8 cellular contexts compared by ENCODE assay signal in genomic region chrX:15750611-15751159, GRCh38. TPM values are rescaled to one million over a fixed set of nuclear protein-coding genes. Genes with fewer than 3 reads are reported as not detected.
DNase-seq lines count a peak whose midpoint lies in the region; ATAC-seq, FAIRE-seq and TF ChIP-seq lines count a peak whose summit lies in the region.
"Had no signal": no experiment of that assay in that cellular context is flagged by ENCODE, and none has a peak within 500 bp of the region (broad histone marks: within the 10 kb centered on the region; RNA-seq: fewer than 3 reads in every experiment).

No MANE protein-coding gene starts in this region.

- peak overlapping the region; percentile 96 for H3K27ac Mint-ChIP-seq in activated T-helper 2 cell treated with anti-CD3 and anti-CD28 coated beads, Interferon-gamma antibody, Interleukin-2, Interleukin-4, amounts not matched to agents 10 μg/mL and 5 μg/mL and 100 μg/mL, durations not matched to agents 14 hours and 24 hours and 36 hours

- peaks cover 44% of the 10 kb centered on the region for H3K4me1 Mint-ChIP-seq in activated T-helper 2 cell treated with anti-CD3 and anti-CD28 coated beads, Interferon-gamma antibody, Interleukin-2, Interleukin-4, amounts not matched to agents 10 μg/mL and 5 μg/mL and 100 μg/mL, durations not matched to agents 14 hours and 24 hours and 36 hours (ENCODE audit: low read depth)

- FAIRE-seq in urothelium cell line (lab: Jason Lieb, UNC), result no peak

- no peaks in the 10 kb centered on the region for H3K27me3 ChIP-seq in thoracic aorta (replicated peaks; ENCODE audit: insufficient read depth)

- peaks cover 22% of the 10 kb centered on the region for H3K36me3 Mint-ChIP-seq in activated T-helper 2 cell treated with anti-CD3 and anti-CD28 coated beads, Interferon-gamma antibody, Interleukin-2, Interleukin-4, amounts not matched to agents 10 μg/mL and 5 μg/mL and 100 μg/mL, durations not matched to agents 14 hours and 24 hours and 36 hours (ENCODE audit: low read depth)

- H3K4me3 Mint-ChIP-seq in activated T-helper 2 cell treated with anti-CD3 and anti-CD28 coated beads, Interferon-gamma antibody, Interleukin-2, Interleukin-4, amounts not matched to agents 10 μg/mL and 5 μg/mL and 100 μg/mL, durations not matched to agents 14 hours and 24 hours and 36 hours (ENCODE audit: low read depth), result peak overlapping the region; percentile 58

- no peaks in the 10 kb centered on the region for H3K36me3 ChIP-seq in thoracic aorta

- DNase-seq in LHCN-M2 (ENCODE audit: low read depth) (peak; percentile 33), lung microvascular endothelial cell (ENCODE audit: low read depth in 2 of 2) (peak; percentile 9 to 12), thoracic aorta (ENCODE audit: low spot score) (no peak), urothelium cell line (ENCODE audit: low spot score) (no peak)
- DNase-seq in activated T-helper 2 cell treated with anti-CD3 and anti-CD28 coated beads, Interferon-gamma antibody, Interleukin-2, Interleukin-4, amounts not matched to agents 10 μg/mL and 5 μg/mL and 100 μg/mL, durations not matched to agents 14 hours and 24 hours and 36 hours (ENCODE audit: low spot score), result peak; percentile 8
- DNase-seq in activated CD4-positive, CD25-positive, alpha-beta regulatory T cell treated with anti-CD3 and anti-CD28 coated beads, Interleukin-2, amount 50 U/mL, for 72 hours, result no peak
- DNase-seq: NCI-H1048 had no signal

- H3K9me3 ChIP-seq in thoracic aorta, result no peaks in the 10 kb centered on the region

- H3K27me3 Mint-ChIP-seq in activated T-helper 2 cell treated with anti-CD3 and anti-CD28 coated beads, Interferon-gamma antibody, Interleukin-2, Interleukin-4, amounts not matched to agents 10 μg/mL and 5 μg/mL and 100 μg/mL, durations not matched to agents 14 hours and 24 hours and 36 hours (ENCODE audit: low read depth), result no peaks in the 10 kb centered on the region

- ATAC-seq in thoracic aorta (ENCODE audit: insufficient number of reproducible peaks, low FRiP score, low read depth) (no peak), HG03039 (IDR thresholded peaks at IDR 0.05; ENCODE audit: unreplicated experiment) (no peak)

- peak overlapping the region; percentile 41 for H3K4me3 ChIP-seq in thoracic aorta

- H3K9me3 Mint-ChIP-seq in activated T-helper 2 cell treated with anti-CD3 and anti-CD28 coated beads, Interferon-gamma antibody, Interleukin-2, Interleukin-4, amounts not matched to agents 10 μg/mL and 5 μg/mL and 100 μg/mL, durations not matched to agents 14 hours and 24 hours and 36 hours, result no peaks in the 10 kb centered on the region

- peaks cover 15 to 30% of the 10 kb centered on the region in 2 donors for H3K4me1 ChIP-seq in thoracic aorta (ENCODE audit: control insufficient read depth in 1 of 2, low read depth in 2 of 2)

- intact Hi-C loops in activated T-helper 2 cell treated with anti-CD3 and anti-CD28 coated beads, Interferon-gamma antibody, Interleukin-2, Interleukin-4, amounts not matched to agents 10 μg/mL and 5 μg/mL and 100 μg/mL, durations not matched to agents 14 hours and 24 hours and 36 hours (cut with micrococcal nuclease), result loop anchor here (1.0 to 10.0 kb wide), 5 partner anchors 12 to 964 kb away; partner anchors contain the start of genes CA5B, CTPS2, SYAP1 and ZRSR2

- no peak for TF ChIP-seq CTCF in thoracic aorta (IDR thresholded peaks at IDR 0.05)

- H3K27ac ChIP-seq in thoracic aorta, result peak overlapping the region; percentile 77 to 84

RNA-seq across cellular contexts. Expression of gene CA5B, which starts 12.6 kb away (rescaled TPM):
- 18.4 and 29.7 TPM in 2 replicates for total RNA-seq in LHCN-M2 (2014; rRNA removed)
- polyA plus RNA-seq in LHCN-M2 (2012), result 6.8 TPM
- 5.2 and 8.0 TPM in 2 replicates for total RNA-seq in activated T-helper 2 cell treated with anti-CD3 and anti-CD28 coated beads, Interferon-gamma antibody, Interleukin-2, Interleukin-4, amounts not matched to agents 10 μg/mL and 5 μg/mL and 100 μg/mL, durations not matched to agents 14 hours and 24 hours and 36 hours
- 1.5 and 1.8 TPM in 2 replicates for total RNA-seq in lung microvascular endothelial cell
- 10 to 100 TPM; 29.1 to 32.1 TPM for total RNA-seq in thoracic aorta

RNA-seq across cellular contexts. Expression of gene ZRSR2, which starts 39.6 kb away (rescaled TPM):
- 2.6 and 3.8 TPM in 2 replicates for total RNA-seq in LHCN-M2 (2014; rRNA removed)
- 5.6 TPM for polyA plus RNA-seq in LHCN-M2 (2012)
- total RNA-seq in activated T-helper 2 cell treated with anti-CD3 and anti-CD28 coated beads, Interferon-gamma antibody, Interleukin-2, Interleukin-4, amounts not matched to agents 10 μg/mL and 5 μg/mL and 100 μg/mL, durations not matched to agents 14 hours and 24 hours and 36 hours, result 18.7 and 20.3 TPM in 2 replicates
- 2.0 and 2.2 TPM in 2 replicates for total RNA-seq in lung microvascular endothelial cell
- 1 to 10 TPM; 6.4 to 7.1 TPM for total RNA-seq in thoracic aorta

Comparison
In these comparisons a context has a peak if more than half of its experiments do, and no peak if none do; other contexts are left out.
1. DNase-seq: peak in LHCN-M2 (single experiment), activated T-helper 2 cell treated with anti-CD3 and anti-CD28 coated beads, Interferon-gamma antibody, Interleukin-2, Interleukin-4, amounts not matched to agents 10 μg/mL and 5 μg/mL and 100 μg/mL, durations not matched to agents 14 hours and 24 hours and 36 hours (single experiment) and lung microvascular endothelial cell (2 of 2); none in thoracic aorta (single experiment), urothelium cell line (single experiment) and activated CD4-positive, CD25-positive, alpha-beta regulatory T cell treated with anti-CD3 and anti-CD28 coated beads, Interleukin-2, amount 50 U/mL, for 72 hours (single experiment).